16 cellular contexts compared by ENCODE assay signal in the genomic region with DNA sequence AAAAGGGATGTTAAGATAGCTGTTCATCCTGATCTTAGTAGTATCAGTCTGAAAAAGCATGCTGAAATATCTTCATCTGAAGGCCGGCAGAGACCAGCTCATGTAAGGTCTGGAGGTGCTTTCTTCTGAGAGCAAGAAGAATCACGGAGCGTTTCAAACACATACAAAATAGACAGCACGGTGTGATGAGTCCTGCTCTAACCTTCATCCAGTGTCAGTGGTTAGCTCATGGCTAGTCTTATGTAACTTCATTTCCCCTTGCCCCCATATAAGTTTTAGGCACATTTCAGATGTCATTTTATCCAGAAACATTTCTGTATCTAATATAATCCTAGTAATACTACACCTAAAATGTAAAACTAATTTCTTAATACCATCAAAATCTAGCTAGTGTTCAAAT. TPM values are rescaled to one million over a fixed set of nuclear protein-coding genes. Genes with fewer than 3 reads are reported as not detected.
DNase-seq lines count a peak whose midpoint lies in the region; ATAC-seq and TF ChIP-seq lines count a peak whose summit lies in the region.
"Had no signal": no experiment of that assay in that cellular context is flagged by ENCODE, and none has a peak within 500 bp of the region (broad histone marks: within the 10 kb centered on the region; RNA-seq: fewer than 3 reads in every experiment).

No MANE protein-coding gene starts in this region.

- CTCF ChIA-PET in naive thymus-derived CD4-positive, alpha-beta T cell (lab: Charles Lee), result interaction anchor here (0.6 to 1.1 kb wide), 2 partner anchors 106 to 196 kb away, joined by 3 read pairs; no protein-coding TSS in a partner anchor

- peaks cover 13 to 20% of the 10 kb centered on the region in 2 donors for H3K4me1 ChIP-seq in naive thymus-derived CD4-positive, alpha-beta T cell (ENCODE audit: control insufficient read depth in 2 of 2, insufficient read depth in 2 of 2, low read length in 2 of 2)

- peak overlapping the region; percentile 45 to 90 (median 75) for H3K27ac Mint-ChIP-seq in CD14-positive monocyte
- peak overlapping the region in 8 of 9 donors; percentile 0 to 67 (median 32) for H3K27ac Mint-ChIP-seq in naive thymus-derived CD4-positive, alpha-beta T cell
- H3K27ac Mint-ChIP-seq: stimulated activated naive B cell treated with anti-CD40 and anti-IgM and Interleukin-4, amounts not matched to agents 10 μg/mL and 1 μg/mL and 100 μg/mL, for 72 hours had no signal

- no peaks in the 10 kb centered on the region for H3K9me3 Mint-ChIP-seq in CD14-positive monocyte
- H3K9me3 Mint-ChIP-seq in naive thymus-derived CD4-positive, alpha-beta T cell, result no peaks in the 10 kb centered on the region
- H3K9me3 Mint-ChIP-seq: stimulated activated naive B cell treated with anti-CD40 and anti-IgM and Interleukin-4, amounts not matched to agents 10 μg/mL and 1 μg/mL and 100 μg/mL, for 72 hours had no signal

- POLR2A ChIA-PET in naive thymus-derived CD4-positive, alpha-beta T cell (lab: Charles Lee), result interaction anchor here (0.6 to 2.2 kb wide), 5 partner anchors 9 to 56 kb away, joined by 3 to 5 read pairs (median 3); no protein-coding TSS in a partner anchor

- no peak overlapping the region for H3K4me3 Mint-ChIP-seq in CD14-positive monocyte
- peak overlapping the region in 2 of 10 donors; percentile 1 to 2 for H3K4me3 Mint-ChIP-seq in naive thymus-derived CD4-positive, alpha-beta T cell
- H3K4me3 Mint-ChIP-seq: stimulated activated naive B cell treated with anti-CD40 and anti-IgM and Interleukin-4, amounts not matched to agents 10 μg/mL and 1 μg/mL and 100 μg/mL, for 72 hours had no signal

- peak; percentile 48 for ATAC-seq in naive thymus-derived CD4-positive, alpha-beta T cell
- ATAC-seq in HG03469 (IDR thresholded peaks at IDR 0.05; ENCODE audit: unreplicated experiment) (no peak), HG02623 (IDR thresholded peaks at IDR 0.05; ENCODE audit: unreplicated experiment) (no peak)
- ATAC-seq: K562; SK-N-SH treated with all-trans-retinoic acid at 6 μM for 48 hours; stimulated activated naive B cell treated with anti-CD40 and anti-IgM and Interleukin-4, amounts not matched to agents 10 μg/mL and 1 μg/mL and 100 μg/mL, for 72 hours had no signal

- H3K36me3 ChIP-seq in naive thymus-derived CD4-positive, alpha-beta T cell (ENCODE audit: control insufficient read depth in 2 of 3, insufficient read depth in 3 of 3, low read length in 3 of 3), result peaks cover 0 to 8% (median 7%) of the 10 kb centered on the region in 3 experiments
- H3K36me3 ChIP-seq: uterus had no signal

- no peaks in the 10 kb centered on the region for H3K27me3 ChIP-seq in naive thymus-derived CD4-positive, alpha-beta T cell (ENCODE audit: control insufficient read depth in 2 of 2, insufficient read depth in 2 of 2, low read length in 2 of 2)
- H3K27me3 ChIP-seq: adrenal gland, uterus had no signal

- TF ChIP-seq CTCF in CD14-positive monocyte (IDR thresholded peaks at IDR 0.05) (no peak), VCaP (conservative IDR thresholded peaks at IDR 0.05) (no peak)

- peaks cover 21 to 46% of the 10 kb centered on the region in 2 donors for H3K36me3 Mint-ChIP-seq in CD14-positive monocyte
- peaks cover 0 to 11% (median 9%) of the 10 kb centered on the region in 5 donors for H3K36me3 Mint-ChIP-seq in naive thymus-derived CD4-positive, alpha-beta T cell

- intact Hi-C loops in CD14-positive monocyte (cut with micrococcal nuclease), result no loop called here
- intact Hi-C loops in naive thymus-derived CD4-positive, alpha-beta T cell (cut with micrococcal nuclease), result no loop called here

- H3K9me3 ChIP-seq in naive thymus-derived CD4-positive, alpha-beta T cell (ENCODE audit: control insufficient read depth in 2 of 3, low read length in 3 of 3), result no peaks in the 10 kb centered on the region
- H3K9me3 ChIP-seq: adrenal gland, uterus had no signal

- peaks cover 40% of the 10 kb centered on the region for H3K4me1 Mint-ChIP-seq in CD14-positive monocyte
- peaks cover 38 to 83% (median 74%) of the 10 kb centered on the region in 7 donors for H3K4me1 Mint-ChIP-seq in naive thymus-derived CD4-positive, alpha-beta T cell

- DNase-seq in CD14-positive monocyte (ENCODE audit: low spot score) (no peak), GF-D8 (lab: John Stamatoyannopoulos, UW) (peak; percentile 17), anterior cingulate cortex (lab: John Stamatoyannopoulos, UW) (no peak)
- no peak for DNase-seq in naive thymus-derived CD4-positive, alpha-beta T cell
- DNase-seq: activated CD4-positive, CD25-positive, alpha-beta regulatory T cell; adrenal gland; GDM1; mesendoderm; NCI-H1436 treated with DMSO at 0.1 percent for 48 hours; stimulated activated naive B cell treated with anti-CD40 and anti-IgM and Interleukin-4, amounts not matched to agents 10 μg/mL and 1 μg/mL and 100 μg/mL, for 72 hours; uterus had no signal

- no peak overlapping the region for H3K4me3 ChIP-seq in naive thymus-derived CD4-positive, alpha-beta T cell (ENCODE audit: low read length)
- H3K4me3 ChIP-seq: adrenal gland, K562, uterus had no signal

- H3K27ac ChIP-seq in VCaP, result peak overlapping the region; percentile 92; the same call in 1 of the 2 replicates
- H3K27ac ChIP-seq in naive thymus-derived CD4-positive, alpha-beta T cell (ENCODE audit: low read depth, low read length), result no peak overlapping the region
- H3K27ac ChIP-seq: adrenal gland, uterus had no signal

- peaks cover 0 to 1% (median 0%) of the 10 kb centered on the region in 3 donors for H3K27me3 Mint-ChIP-seq in CD14-positive monocyte (ENCODE audit: low read depth in 3 of 3)
- H3K27me3 Mint-ChIP-seq in naive thymus-derived CD4-positive, alpha-beta T cell, result no peaks in the 10 kb centered on the region
- H3K27me3 Mint-ChIP-seq: stimulated activated naive B cell treated with anti-CD40 and anti-IgM and Interleukin-4, amounts not matched to agents 10 μg/mL and 1 μg/mL and 100 μg/mL, for 72 hours had no signal

RNA-seq across cellular contexts. Expression of a gene that starts 27.8 kb away (rescaled TPM):
- polyA plus RNA-seq in CD14-positive monocyte, result 100 to 1,000 TPM in 1 of 2 donors, 10 to 100 TPM in 1; 76.1 to 103 TPM
- total RNA-seq in naive thymus-derived CD4-positive, alpha-beta T cell, result 100 to 1,000 TPM; 211 to 300 (median 282) TPM
- 100 to 1,000 TPM; 152 to 164 TPM for polyA plus RNA-seq in naive thymus-derived CD4-positive, alpha-beta T cell
